34 cellular contexts compared by ENCODE assay signal in the genomic region with DNA sequence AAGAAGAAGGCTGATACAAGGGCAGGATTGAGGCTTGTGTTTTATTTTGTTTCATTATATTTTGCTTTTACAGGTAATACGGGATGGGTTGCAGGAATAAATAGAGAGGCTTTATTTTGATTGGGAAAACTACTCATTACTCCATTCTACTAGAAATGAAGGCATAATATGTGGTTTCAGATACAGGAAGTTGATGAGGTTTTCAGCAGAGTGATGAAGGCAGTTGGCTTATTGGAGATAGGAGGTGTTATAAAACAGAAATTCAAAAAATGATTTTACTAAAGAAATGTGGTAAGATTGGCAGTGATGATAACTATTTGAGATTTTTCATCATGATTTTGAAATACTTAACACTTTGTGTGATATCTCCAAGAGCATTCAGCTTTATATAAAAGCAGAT.
"Had no signal": no experiment of that assay in that cellular context is flagged by ENCODE, and none has a peak within 500 bp of the region (broad histone marks: within the 10 kb centered on the region; RNA-seq: fewer than 3 reads in every experiment).

No MANE protein-coding gene starts in this region.

- H3K27me3 Mint-ChIP-seq: activated CD4-positive, alpha-beta memory T cell treated with anti-CD3 and anti-CD28 coated beads for 36 hours; activated CD4-positive, alpha-beta T cell treated with anti-CD3 and anti-CD28 coated beads for 36 hours; activated CD4-positive, alpha-beta T cell treated with anti-CD3 and anti-CD28 coated beads, Interleukin-2, amount 10 ng/mL, durations not matched to agents 24 days and 14 days; activated CD8-positive, alpha-beta memory T cell treated with anti-CD3 and anti-CD28 coated beads, Interleukin-2, amount 10 ng/mL, durations not matched to agents 7 days and 5 days; activated naive CD4-positive, alpha-beta T cell treated with anti-CD3 and anti-CD28 coated beads, Interleukin-2, amount 10 ng/mL, durations not matched to agents 7 days and 5 days; activated naive CD8-positive, alpha-beta T cell treated with anti-CD3 and anti-CD28 coated beads, Interleukin-2, amount 10 ng/mL, durations not matched to agents 7 days and 5 days; dendritic cell treated with granulocyte-macrophage colony-stimulating factor and Interleukin-4, amounts not matched to agents 40 ng/mL and 50 ng/mL, for 4 days; effector memory CD8-positive, alpha-beta T cell had no signal

- H3K27me3 ChIP-seq: ascending aorta, breast epithelium, cardiac muscle cell, esophagus muscularis mucosa, foreskin keratinocyte, gastrocnemius medialis, heart left ventricle had no signal

- H3K4me1 ChIP-seq: ascending aorta, breast epithelium, esophagus muscularis mucosa, foreskin keratinocyte, gastrocnemius medialis, heart left ventricle had no signal

- DNase-seq: activated CD4-positive, alpha-beta memory T cell treated with anti-CD3 and anti-CD28 coated beads for 36 hours; activated CD4-positive, alpha-beta T cell treated with anti-CD3 and anti-CD28 coated beads for 36 hours; activated CD4-positive, alpha-beta T cell treated with anti-CD3 and anti-CD28 coated beads, Interleukin-2, amount 10 ng/mL, durations not matched to agents 24 days and 14 days; activated CD4-positive, CD25-positive, alpha-beta regulatory T cell; activated CD4-positive, CD25-positive, alpha-beta regulatory T cell treated with anti-CD3 and anti-CD28 coated beads, Interleukin-2, amount 50 U/mL, for 72 hours; activated CD8-positive, alpha-beta memory T cell treated with anti-CD3 and anti-CD28 coated beads, Interleukin-2, amount 10 ng/mL, durations not matched to agents 7 days and 5 days; activated CD8-positive, alpha-beta memory T cell treated with anti-CD3 and anti-CD28 coated beads, Interleukin-2, amount 50 U/mL, for 4 hours; activated CD8-positive, alpha-beta T cell treated with anti-CD3 and anti-CD28 coated beads, Interleukin-2, amount 10 ng/mL, durations not matched to agents 7 days and 5 days; activated effector memory CD4-positive, alpha-beta T cell treated with anti-CD3 and anti-CD28 coated beads, Interleukin-2, amount 50 U/mL, for 16 hours; activated naive CD4-positive, alpha-beta T cell; activated naive CD4-positive, alpha-beta T cell treated with anti-CD3 and anti-CD28 coated beads, Interleukin-2, amount 10 ng/mL, durations not matched to agents 7 days and 5 days; activated naive CD8-positive, alpha-beta T cell treated with anti-CD3 and anti-CD28 coated beads, Interleukin-2, amount 10 ng/mL, durations not matched to agents 7 days and 5 days; activated T-cell treated with anti-CD3 and anti-CD28 coated beads, Interleukin-2, amount 50 U/mL, for 1 hour; activated T-cell treated with anti-CD3 and anti-CD28 coated beads, Interleukin-2, amount 50 U/mL, for 48 hours; central memory CD4-positive, alpha-beta T cell; cerebellar nuclear complex; effector CD4-positive, alpha-beta T cell; effector memory CD8-positive, alpha-beta T cell; erythroblast; foreskin keratinocyte; gastrocnemius medialis; glutamatergic neuron; heart left ventricle; hypothalamus had no signal

- H3K4me1 Mint-ChIP-seq: activated CD4-positive, alpha-beta T cell treated with anti-CD3 and anti-CD28 coated beads for 36 hours; activated CD4-positive, alpha-beta T cell treated with anti-CD3 and anti-CD28 coated beads, Interleukin-2, amount 10 ng/mL, durations not matched to agents 24 days and 14 days; activated CD8-positive, alpha-beta memory T cell treated with anti-CD3 and anti-CD28 coated beads, Interleukin-2, amount 10 ng/mL, durations not matched to agents 7 days and 5 days; activated naive CD4-positive, alpha-beta T cell treated with anti-CD3 and anti-CD28 coated beads, Interleukin-2, amount 10 ng/mL, durations not matched to agents 7 days and 5 days; activated naive CD8-positive, alpha-beta T cell treated with anti-CD3 and anti-CD28 coated beads, Interleukin-2, amount 10 ng/mL, durations not matched to agents 7 days and 5 days; brain had no signal

- H3K36me3 Mint-ChIP-seq: activated CD4-positive, alpha-beta memory T cell treated with anti-CD3 and anti-CD28 coated beads for 36 hours; activated CD8-positive, alpha-beta memory T cell treated with anti-CD3 and anti-CD28 coated beads, Interleukin-2, amount 10 ng/mL, durations not matched to agents 7 days and 5 days; activated naive CD4-positive, alpha-beta T cell treated with anti-CD3 and anti-CD28 coated beads, Interleukin-2, amount 10 ng/mL, durations not matched to agents 7 days and 5 days; activated naive CD4-positive, alpha-beta T cell treated with anti-CD3 and anti-CD28 coated beads, Interleukin-2, amount 50 U/mL, for 72 hours; activated naive CD8-positive, alpha-beta T cell treated with anti-CD3 and anti-CD28 coated beads, Interleukin-2, amount 10 ng/mL, durations not matched to agents 7 days and 5 days; brain had no signal

- H3K9me3 ChIP-seq: ascending aorta, breast epithelium, esophagus muscularis mucosa, gastrocnemius medialis, heart left ventricle had no signal

- H3K27ac Mint-ChIP-seq: activated CD4-positive, alpha-beta memory T cell treated with anti-CD3 and anti-CD28 coated beads for 36 hours; activated CD4-positive, alpha-beta T cell treated with anti-CD3 and anti-CD28 coated beads for 36 hours; activated CD4-positive, alpha-beta T cell treated with anti-CD3 and anti-CD28 coated beads, Interleukin-2, amount 10 ng/mL, durations not matched to agents 24 days and 14 days; activated CD8-positive, alpha-beta memory T cell treated with anti-CD3 and anti-CD28 coated beads, Interleukin-2, amount 10 ng/mL, durations not matched to agents 7 days and 5 days; activated CD8-positive, alpha-beta T cell treated with anti-CD3 and anti-CD28 coated beads, Interleukin-2, amount 10 ng/mL, durations not matched to agents 7 days and 5 days; activated naive CD4-positive, alpha-beta T cell treated with anti-CD3 and anti-CD28 coated beads, Interleukin-2, amount 10 ng/mL, durations not matched to agents 7 days and 5 days; activated naive CD4-positive, alpha-beta T cell treated with anti-CD3 and anti-CD28 coated beads, Interleukin-2, amount 50 U/mL, for 72 hours; activated naive CD8-positive, alpha-beta T cell treated with anti-CD3 and anti-CD28 coated beads, Interleukin-2, amount 10 ng/mL, durations not matched to agents 7 days and 5 days; activated T-helper 1 cell treated with anti-CD3 and anti-CD28 coated beads, Interleukin-12 subunit alpha, Interleukin-12 subunit beta, Interleukin-2, Interleukin-4 antibody, amounts not matched to agents 30 ng/mL and 10 ng/mL and 1 ng/mL, durations not matched to agents 14 hours and 24 hours and 36 hours; activated T-helper 2 cell treated with anti-CD3 and anti-CD28 coated beads, Interferon-gamma antibody, Interleukin-2, Interleukin-4, amounts not matched to agents 10 μg/mL and 5 μg/mL and 100 μg/mL, durations not matched to agents 14 hours and 24 hours and 36 hours; brain; dendritic cell treated with granulocyte-macrophage colony-stimulating factor and Interleukin-4, amounts not matched to agents 40 ng/mL and 50 ng/mL, for 4 days; effector memory CD8-positive, alpha-beta T cell had no signal

- H3K27ac ChIP-seq: ascending aorta, breast epithelium, cardiac muscle cell, coronary artery, esophagus muscularis mucosa, foreskin keratinocyte, gastrocnemius medialis, heart left ventricle had no signal

- H3K36me3 ChIP-seq: ascending aorta, breast epithelium, cardiac muscle cell, esophagus muscularis mucosa, gastrocnemius medialis, heart left ventricle had no signal

- H3K4me3 ChIP-seq: ascending aorta, breast epithelium, cardiac muscle cell, coronary artery, esophagus muscularis mucosa, gastrocnemius medialis, heart left ventricle had no signal

- H3K4me3 Mint-ChIP-seq: activated CD4-positive, alpha-beta memory T cell treated with anti-CD3 and anti-CD28 coated beads for 36 hours; activated CD4-positive, alpha-beta T cell treated with anti-CD3 and anti-CD28 coated beads for 36 hours; activated CD4-positive, alpha-beta T cell treated with anti-CD3 and anti-CD28 coated beads, Interleukin-2, amount 10 ng/mL, durations not matched to agents 24 days and 14 days; activated CD8-positive, alpha-beta memory T cell treated with anti-CD3 and anti-CD28 coated beads, Interleukin-2, amount 10 ng/mL, durations not matched to agents 7 days and 5 days; activated CD8-positive, alpha-beta T cell treated with anti-CD3 and anti-CD28 coated beads, Interleukin-2, amount 10 ng/mL, durations not matched to agents 7 days and 5 days; activated naive CD4-positive, alpha-beta T cell treated with anti-CD3 and anti-CD28 coated beads, Interleukin-2, amount 10 ng/mL, durations not matched to agents 7 days and 5 days; activated naive CD8-positive, alpha-beta T cell treated with anti-CD3 and anti-CD28 coated beads, Interleukin-2, amount 10 ng/mL, durations not matched to agents 7 days and 5 days; activated T-helper 1 cell treated with anti-CD3 and anti-CD28 coated beads, Interleukin-12 subunit alpha, Interleukin-12 subunit beta, Interleukin-2, Interleukin-4 antibody, amounts not matched to agents 30 ng/mL and 10 ng/mL and 1 ng/mL, durations not matched to agents 14 hours and 24 hours and 36 hours; brain; dendritic cell treated with granulocyte-macrophage colony-stimulating factor and Interleukin-4, amounts not matched to agents 40 ng/mL and 50 ng/mL, for 4 days; effector memory CD8-positive, alpha-beta T cell had no signal

- ATAC-seq: activated CD4-positive, alpha-beta T cell treated with anti-CD3 and anti-CD28 coated beads for 36 hours; activated CD8-positive, alpha-beta memory T cell treated with anti-CD3 and anti-CD28 coated beads, Interleukin-2, amount 10 ng/mL, durations not matched to agents 7 days and 5 days; activated CD8-positive, alpha-beta T cell treated with anti-CD3 and anti-CD28 coated beads, Interleukin-2, amount 10 ng/mL, durations not matched to agents 7 days and 5 days; activated naive CD4-positive, alpha-beta T cell treated with anti-CD3 and anti-CD28 coated beads, Interleukin-2, amount 50 U/mL, for 72 hours; effector memory CD8-positive, alpha-beta T cell; foreskin keratinocyte; gastrocnemius medialis; heart left ventricle had no signal

- H3K9me3 Mint-ChIP-seq: activated CD4-positive, alpha-beta T cell treated with anti-CD3 and anti-CD28 coated beads, Interleukin-2, amount 10 ng/mL, durations not matched to agents 24 days and 14 days; brain; dendritic cell treated with granulocyte-macrophage colony-stimulating factor and Interleukin-4, amounts not matched to agents 40 ng/mL and 50 ng/mL, for 4 days had no signal
